In the genomic region with DNA sequence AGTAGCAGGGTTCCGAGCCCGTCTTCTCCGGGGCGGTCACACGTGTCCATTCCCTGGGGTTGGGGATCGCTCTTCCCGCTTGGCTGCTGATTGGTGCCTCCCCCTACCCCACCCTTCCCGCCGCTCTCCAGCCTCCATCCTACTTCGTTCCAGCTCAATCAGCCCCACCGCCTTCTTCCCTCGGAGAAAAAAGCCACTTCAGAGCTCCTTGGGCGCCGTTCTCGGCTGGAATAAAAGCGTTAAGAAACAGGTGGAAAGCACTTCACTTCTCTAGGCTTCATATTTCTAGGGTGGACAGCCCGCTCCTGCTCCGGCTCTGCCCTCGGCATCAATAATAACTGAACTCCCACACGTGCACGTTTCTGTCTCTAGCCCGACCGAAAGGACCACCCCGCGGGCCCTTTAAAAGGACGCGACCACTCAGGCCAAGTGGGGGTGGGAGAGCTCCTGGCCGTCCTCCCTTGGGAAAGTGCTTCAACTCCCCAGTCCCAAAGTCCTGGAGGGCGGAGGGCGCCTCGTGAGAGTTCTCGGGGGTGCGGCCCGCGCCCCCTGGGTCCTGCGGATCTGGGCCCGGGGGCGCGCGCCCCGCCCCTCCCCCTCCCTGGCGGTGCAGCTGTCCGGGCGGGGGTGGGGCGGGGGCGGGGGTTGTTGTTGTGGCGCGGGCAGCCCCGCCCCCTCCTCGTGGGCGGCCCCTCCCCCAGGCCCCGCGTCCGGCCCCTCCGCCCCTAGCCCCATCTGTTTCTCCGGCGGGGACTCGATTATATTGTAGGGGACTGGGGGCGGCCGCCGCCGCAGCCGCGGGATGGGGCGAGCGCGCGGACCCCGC, we compare ENCODE assay signal across 8 cellular contexts. TPM values are rescaled to one million over a fixed set of nuclear protein-coding genes. Genes with fewer than 3 reads are reported as not detected.
DNase-seq lines count a peak whose midpoint lies in the region; ATAC-seq and TF ChIP-seq lines count a peak whose summit lies in the region.

A gene (plus strand): TSS at position 734 of the 826 bp plus-strand sequence. CDS start 324 bp downstream, outside the sequence.

- peak; percentile 4 for DNase-seq in H4 (ENCODE audit: low spot score)
- DNase-seq in NCI-H2171 treated with DMSO at 0.1 percent for 48 hours (lab: John Stamatoyannopoulos, UW) = peak; percentile 86
- DNase-seq in activated naive CD8-positive, alpha-beta T cell treated with anti-CD3 and anti-CD28 coated beads, Interleukin-2, amount 50 U/mL, for 24 hours = peak; percentile 8
- DNase-seq in retina = peak; percentile 98
- no peak for DNase-seq in SKM-1 treated with dmso at 0.1 percent for 144 hours (lab: John Stamatoyannopoulos, UW; ENCODE audit: unreplicated experiment)
- DNase-seq in HFFc6 = no peak

- no peaks in the 10 kb centered on the region for H3K9me3 ChIP-seq in iPS-15b (ENCODE audit: control insufficient read depth, insufficient read depth, low read length)

- no peak for ATAC-seq in activated naive CD8-positive, alpha-beta T cell treated with anti-CD3 and anti-CD28 coated beads, Interleukin-2, amount 50 U/mL, for 24 hours
- ATAC-seq in HG02852 (IDR thresholded peaks at IDR 0.05; ENCODE audit: unreplicated experiment) = no peak

- no peak for TF ChIP-seq CTCF in HFFc6 (IDR thresholded peaks at IDR 0.05)

- peaks cover 24% of the 10 kb centered on the region for H3K4me1 ChIP-seq in iPS-15b (ENCODE audit: control insufficient read depth, insufficient read depth, low read length)

- H3K9ac ChIP-seq in iPS-15b (ENCODE audit: low read depth, low read length) = peak within 1 kb of the TSS; percentile 96

- H3K27me3 ChIP-seq in iPS-15b (ENCODE audit: control insufficient read depth, insufficient read depth, low read length) = no peaks in the 10 kb centered on the region

- H3K36me3 Mint-ChIP-seq in activated naive CD8-positive, alpha-beta T cell treated with anti-CD3 and anti-CD28 coated beads, Interleukin-2, amount 50 U/mL, for 24 hours (ENCODE audit: low read depth) = no peaks in the 10 kb centered on the region
- peaks cover 8% of the 10 kb centered on the region; the same call in 1 of the 2 replicates for H3K36me3 Mint-ChIP-seq in HFFc6 (ENCODE audit: low read depth)

- peak within 1 kb of the TSS; percentile 59 for H3K4me3 Mint-ChIP-seq in activated naive CD8-positive, alpha-beta T cell treated with anti-CD3 and anti-CD28 coated beads, Interleukin-2, amount 50 U/mL, for 24 hours
- no peak within 1 kb of the TSS for H3K4me3 Mint-ChIP-seq in HFFc6

- H3K27ac Mint-ChIP-seq in activated naive CD8-positive, alpha-beta T cell treated with anti-CD3 and anti-CD28 coated beads, Interleukin-2, amount 50 U/mL, for 24 hours = no peak within 1 kb of the TSS
- H3K27ac Mint-ChIP-seq in HFFc6 = no peak within 1 kb of the TSS

- peaks cover 16% of the 10 kb centered on the region for H3K4me1 Mint-ChIP-seq in activated naive CD8-positive, alpha-beta T cell treated with anti-CD3 and anti-CD28 coated beads, Interleukin-2, amount 50 U/mL, for 24 hours
- no peaks in the 10 kb centered on the region for H3K4me1 Mint-ChIP-seq in HFFc6 (ENCODE audit: low read depth)

- H3K4me3 ChIP-seq in iPS-15b (ENCODE audit: low read depth, low read length) = peak within 1 kb of the TSS; percentile 90

- H3K9me3 Mint-ChIP-seq in activated naive CD8-positive, alpha-beta T cell treated with anti-CD3 and anti-CD28 coated beads, Interleukin-2, amount 50 U/mL, for 24 hours = no peaks in the 10 kb centered on the region
- no peaks in the 10 kb centered on the region; the same call in 1 of the 2 replicates for H3K9me3 Mint-ChIP-seq in HFFc6

- H3K27me3 Mint-ChIP-seq in activated naive CD8-positive, alpha-beta T cell treated with anti-CD3 and anti-CD28 coated beads, Interleukin-2, amount 50 U/mL, for 24 hours = peaks cover 61% of the 10 kb centered on the region
- H3K27me3 Mint-ChIP-seq in HFFc6 (ENCODE audit: insufficient read depth) = peaks cover 19% of the 10 kb centered on the region

- no peaks in the 10 kb centered on the region for H3K36me3 ChIP-seq in iPS-15b (ENCODE audit: control insufficient read depth, insufficient read depth, low read length)

RNA-seq across cellular contexts. Expression of the gene that starts here (rescaled TPM):
- total RNA-seq in H4 (2014; rRNA removed; shearing (Covaris generic)) = 0.06 and 0.21 TPM in 2 replicates
- total RNA-seq in HFFc6 (2021; fragmentation: NEBNext Ultra II Directional; extraction: Animal tissue kit (Norgen Biotek cat#: 25700)) = not detected

Comparison
In these comparisons a context has a peak if more than half of its experiments do, and no peak if none do; other contexts are left out.
1. Peak in DNase-seq in H4; RNA of the gene not detected or under 1 TPM.
2. DNase-seq: peak in NCI-H2171 treated with DMSO at 0.1 percent for 48 hours (single experiment), activated naive CD8-positive, alpha-beta T cell treated with anti-CD3 and anti-CD28 coated beads, Interleukin-2, amount 50 U/mL, for 24 hours (single experiment) and retina (single experiment); none in SKM-1 treated with dmso at 0.1 percent for 144 hours (single experiment) and HFFc6 (single experiment).